In genomic region chr2:101277111-101277510, GRCh38 we compare ENCODE assay signal across 14 cellular contexts. TPM values are rescaled to one million over a fixed set of nuclear protein-coding genes. Genes with fewer than 3 reads are reported as not detected.
A peak's percentile ranks its signal among the peaks of the same experiment; 100 is the strongest.
DNase-seq lines count a peak whose midpoint lies in the region; ATAC-seq, FAIRE-seq and TF ChIP-seq lines count a peak whose summit lies in the region.
"Had no signal": no experiment of that assay in that cellular context is flagged by ENCODE, and none has a peak within 500 bp of the region (broad histone marks: within the 10 kb centered on the region; RNA-seq: fewer than 3 reads in every experiment).

No MANE protein-coding gene starts in this region.

- H3K9ac ChIP-seq in PC-3 (ENCODE audit: low read length), result no peak overlapping the region
- H3K9ac ChIP-seq in endothelial cell of umbilical vein (replicated peaks; ENCODE audit: extremely low read depth, insufficient read depth, low read length), result no peak overlapping the region

- CTCF ChIA-PET in Calu3 (lab: Charles Lee) (interaction anchor here (0.9 to 1.0 kb wide), 3 partner anchors 18 to 555 kb away, joined by 3 to 4 read pairs (median 3); no protein-coding TSS in a partner anchor), PC-3 (lab: Charles Lee) (interaction anchor here (0.5 to 1.0 kb wide), 5 partner anchors 27 to 769 kb away, joined by 3 to 6 read pairs (median 4); no protein-coding TSS in a partner anchor), endothelial cell of umbilical vein (lab: Charles Lee) (interaction anchor here (1.0 to 2.2 kb wide), 6 partner anchors 53 to 142 kb away, joined by 3 to 13 read pairs (median 4); partner anchors contain the start of gene CREG2)
- CTCF ChIA-PET in activated CD8-positive, alpha-beta T cell treated with anti-CD3 and anti-CD28 coated beads, Interleukin-2, amount 10 ng/mL, durations not matched to agents 7 days and 5 days (lab: Charles Lee), result no interaction called here

- peak; percentile 97 for ATAC-seq in PC-3
- ATAC-seq in right lobe of liver, result peak; percentile 35 to 65 (median 62)
- no peak for ATAC-seq in GM19463 (IDR thresholded peaks at IDR 0.05; ENCODE audit: unreplicated experiment)
- ATAC-seq in activated CD8-positive, alpha-beta T cell treated with anti-CD3 and anti-CD28 coated beads, Interleukin-2, amount 10 ng/mL, durations not matched to agents 7 days and 5 days, result no peak
- ATAC-seq in GM21737 (IDR thresholded peaks at IDR 0.05; ENCODE audit: unreplicated experiment), result no peak
- ATAC-seq: activated naive CD4-positive, alpha-beta T cell treated with anti-CD3 and anti-CD28 coated beads, Interleukin-2, amount 50 U/mL, for 72 hours had no signal

- FAIRE-seq in endothelial cell of umbilical vein (lab: Jason Lieb, UNC), result no peak

- H3K36me3 Mint-ChIP-seq in Calu3 (ENCODE audit: insufficient read depth, unreplicated experiment), result peaks cover 24% of the 10 kb centered on the region
- peaks cover 68% of the 10 kb centered on the region for H3K36me3 Mint-ChIP-seq in activated CD8-positive, alpha-beta T cell treated with anti-CD3 and anti-CD28 coated beads, Interleukin-2, amount 10 ng/mL, durations not matched to agents 7 days and 5 days (ENCODE audit: low read depth)

- TF ChIP-seq CTCF in Calu3 (IDR thresholded peaks at IDR 0.05; ENCODE audit: unreplicated experiment) (no peak), PC-3 (conservative IDR thresholded peaks at IDR 0.05; ENCODE audit: low read depth, low read length) (peak; percentile 61), endothelial cell of umbilical vein (IDR thresholded peaks at IDR 0.05; ENCODE audit: extremely low read depth in 1 of 2, insufficient read depth in 1 of 2, low read depth in 1 of 2, low read length in 2 of 2) (no peak), right lobe of liver (IDR thresholded peaks at IDR 0.05) (peak in 2 of 4 donors; percentile 24 to 33), spleen (IDR thresholded peaks at IDR 0.05 in 8 of 11, conservative IDR thresholded peaks at IDR 0.05 in 3 of 11) (no peak)

- H4K20me1 ChIP-seq in PC-3 (ENCODE audit: low read length) (no peaks in the 10 kb centered on the region), endothelial cell of umbilical vein (replicated peaks; ENCODE audit: control insufficient read depth, extremely low read depth, insufficient read depth, low read length) (no peaks in the 10 kb centered on the region)

- no peaks in the 10 kb centered on the region for H3K4me1 Mint-ChIP-seq in Calu3 (ENCODE audit: low read depth, unreplicated experiment)
- peaks cover 29% of the 10 kb centered on the region for H3K4me1 Mint-ChIP-seq in activated CD8-positive, alpha-beta T cell treated with anti-CD3 and anti-CD28 coated beads, Interleukin-2, amount 10 ng/mL, durations not matched to agents 7 days and 5 days (ENCODE audit: low read depth)

- H3K4me2 ChIP-seq in PC-3 (ENCODE audit: low read length) (0 out of 2 replicates have a peak overlapping the region, but pooled peaks have one; percentile 10), endothelial cell of umbilical vein (ENCODE audit: insufficient read depth, low read length) (no peak overlapping the region)

- no peaks in the 10 kb centered on the region for H3K9me3 Mint-ChIP-seq in Calu3 (ENCODE audit: low read depth, unreplicated experiment)
- H3K9me3 Mint-ChIP-seq in activated CD8-positive, alpha-beta T cell treated with anti-CD3 and anti-CD28 coated beads, Interleukin-2, amount 10 ng/mL, durations not matched to agents 7 days and 5 days (ENCODE audit: insufficient read depth), result no peaks in the 10 kb centered on the region
- H3K9me3 Mint-ChIP-seq: activated naive CD4-positive, alpha-beta T cell treated with anti-CD3 and anti-CD28 coated beads, Interleukin-2, amount 50 U/mL, for 72 hours; dendritic cell treated with granulocyte-macrophage colony-stimulating factor and Interleukin-4, amounts not matched to agents 40 ng/mL and 50 ng/mL, for 4 days had no signal

- 77% methylated on average over 5 of the region's 7 CpGs for WGBS in right lobe of liver (ENCODE audit: insufficient coverage, low coverage, low lambda C conversion rate, missing lambda C conversion rate)
- 91 to 96% (median 96%) methylated on average over 7 of the region's 7 CpGs for WGBS in spleen, 5 donors

- no peaks in the 10 kb centered on the region for H3K9me2 ChIP-seq in PC-3 (replicated peaks; ENCODE audit: low read length)

- H3F3A ChIP-seq in PC-3 (ENCODE audit: low read length, unreplicated experiment), result no peaks in the 10 kb centered on the region

- H3K4me3 ChIP-seq in PC-3 (ENCODE audit: low read length) (no peak overlapping the region), endothelial cell of umbilical vein (replicated peaks in 1 of 3; ENCODE audit: insufficient read depth in 1 of 3, low read depth in 1 of 3, low read length in 3 of 3) (no peak overlapping the region), right lobe of liver (no peak overlapping the region), spleen (no peak overlapping the region)
- H3K4me3 ChIP-seq: MG63 had no signal

- dilution Hi-C loops in endothelial cell of umbilical vein (cut with MboI; ENCODE audit: extremely low pct_ligation_motif_present, low sequenced_read_pairs), result no loop called here

- TF ChIP-seq POLR2A in endothelial cell of umbilical vein (IDR thresholded peaks at IDR 0.05; ENCODE audit: low read depth, low read length) (no peak), right lobe of liver (IDR thresholded peaks at IDR 0.05) (no peak), spleen (IDR thresholded peaks at IDR 0.05) (no peak)

- H3K79me2 ChIP-seq in PC-3 (ENCODE audit: low read length), result peaks cover 9% of the 10 kb centered on the region
- peaks cover 15% of the 10 kb centered on the region for H3K79me2 ChIP-seq in endothelial cell of umbilical vein (ENCODE audit: control insufficient read depth, insufficient read depth, low read length)

- H3K9me3 ChIP-seq in PC-3 (ENCODE audit: low read length), result no peaks in the 10 kb centered on the region
- no peaks in the 10 kb centered on the region for H3K9me3 ChIP-seq in endothelial cell of umbilical vein (replicated peaks; ENCODE audit: control insufficient read depth, insufficient read depth, low read length)
- no peaks in the 10 kb centered on the region for H3K9me3 ChIP-seq in right lobe of liver
- H3K9me3 ChIP-seq in spleen, result no peaks in the 10 kb centered on the region
- H3K9me3 ChIP-seq: MG63 had no signal

- no peaks in the 10 kb centered on the region for H3K9me1 ChIP-seq in endothelial cell of umbilical vein (replicated peaks; ENCODE audit: control insufficient read depth, extremely low read depth, insufficient read depth, low read length)

- no peaks in the 10 kb centered on the region for H3K27me3 ChIP-seq in PC-3 (ENCODE audit: low read length)
- no peaks in the 10 kb centered on the region for H3K27me3 ChIP-seq in endothelial cell of umbilical vein (ENCODE audit: control insufficient read depth in 2 of 2, insufficient read depth in 2 of 2, low read length in 2 of 2)
- no peaks in the 10 kb centered on the region for H3K27me3 ChIP-seq in right lobe of liver
- no peaks in the 10 kb centered on the region for H3K27me3 ChIP-seq in spleen (replicated peaks in 1 of 7)
- H3K27me3 ChIP-seq: MG63 had no signal

- H3K27ac ChIP-seq in PC-3 (ENCODE audit: low read length), result no peak overlapping the region
- no peak overlapping the region for H3K27ac ChIP-seq in endothelial cell of umbilical vein (ENCODE audit: insufficient read depth, low read depth, low read length)
- H3K27ac ChIP-seq in right lobe of liver, result no peak overlapping the region
- H3K27ac ChIP-seq in spleen, result no peak overlapping the region

- POLR2A ChIA-PET in PC-3 (lab: Charles Lee; ENCODE audit: unreplicated experiment), result interaction anchor here (0.7 kb wide), 1 partner anchor 19 kb away, joined by 7 read pairs; no protein-coding TSS in a partner anchor
- POLR2A ChIA-PET in endothelial cell of umbilical vein (lab: Charles Lee), result no interaction called here
- POLR2A ChIA-PET in activated CD8-positive, alpha-beta T cell treated with anti-CD3 and anti-CD28 coated beads, Interleukin-2, amount 10 ng/mL, durations not matched to agents 7 days and 5 days (lab: Charles Lee), result interaction anchor here (1.1 kb wide), 1 partner anchor 9 kb away, joined by 6 read pairs; no protein-coding TSS in a partner anchor

- H3K36me3 ChIP-seq in PC-3 (ENCODE audit: low read depth, low read length) (peaks cover 61% of the 10 kb centered on the region), endothelial cell of umbilical vein (ENCODE audit: control insufficient read depth in 2 of 2, extremely low read depth in 1 of 2, insufficient read depth in 2 of 2, low read length in 2 of 2) (peaks cover 18 to 31% of the 10 kb centered on the region in 2 experiments), right lobe of liver (peaks cover 0 to 42% (median 24%) of the 10 kb centered on the region in 4 donors), spleen (peaks cover 0 to 100% (median 84%) of the 10 kb centered on the region in 6 donors)

- DNase-seq in Calu3, result peak; percentile 26
- peak; percentile 90 for DNase-seq in PC-3
- peak; percentile 15 for DNase-seq in endothelial cell of umbilical vein (ENCODE audit: low read depth, low spot score)
- DNase-seq in right lobe of liver, result no peak
- no peak for DNase-seq in activated CD8-positive, alpha-beta T cell treated with anti-CD3 and anti-CD28 coated beads, Interleukin-2, amount 10 ng/mL, durations not matched to agents 7 days and 5 days
- no peak for DNase-seq in spleen
- DNase-seq: AML-193, MG63, NCI-H446, RPMI8226 had no signal

- H3K27me3 Mint-ChIP-seq in Calu3 (ENCODE audit: unreplicated experiment), result no peaks in the 10 kb centered on the region
- H3K27me3 Mint-ChIP-seq in activated CD8-positive, alpha-beta T cell treated with anti-CD3 and anti-CD28 coated beads, Interleukin-2, amount 10 ng/mL, durations not matched to agents 7 days and 5 days (ENCODE audit: low read depth), result no peaks in the 10 kb centered on the region
- H3K27me3 Mint-ChIP-seq: dendritic cell treated with granulocyte-macrophage colony-stimulating factor and Interleukin-4, amounts not matched to agents 40 ng/mL and 50 ng/mL, for 4 days had no signal

- peaks cover 8% of the 10 kb centered on the region; the same call in 1 of the 2 replicates for H3K4me1 ChIP-seq in PC-3 (ENCODE audit: insufficient read depth, low read length)
- H3K4me1 ChIP-seq in endothelial cell of umbilical vein (ENCODE audit: control insufficient read depth, extremely low read depth, insufficient read depth, low read length), result peaks cover 3% of the 10 kb centered on the region
- peaks cover 0 to 16% (median 3%) of the 10 kb centered on the region in 4 donors for H3K4me1 ChIP-seq in right lobe of liver
- peaks cover 0 to 32% (median under 1%) of the 10 kb centered on the region in 6 donors for H3K4me1 ChIP-seq in spleen

- BruUV-seq in Calu3 (replicated peaks; lab: Mats Ljungman, UMichigan), result no TSS peak
- BruUV-seq in PC-3 (replicated peaks; lab: Mats Ljungman, UMichigan), result no TSS peak
- BruUV-seq in endothelial cell of umbilical vein (replicated peaks; lab: Mats Ljungman, UMichigan), result no TSS peak

- intact Hi-C loops in Calu3 (cut with micrococcal nuclease; ENCODE audit: unreplicated experiment), result loop anchor here (10.0 kb wide), 1 partner anchor 108 kb away; the partner anchor contains the start of gene CREG2
- intact Hi-C loops in PC-3 (cut with micrococcal nuclease), result loop anchor here (5.0 to 10.0 kb wide), 2 partner anchors 50 to 108 kb away; partner anchors contain the start of gene CREG2
- intact Hi-C loops in endothelial cell of umbilical vein (cut with micrococcal nuclease), result no loop called here
- intact Hi-C loops in right lobe of liver (cut with DNase I), result no loop called here
- intact Hi-C loops in spleen (cut with DNase I; ENCODE audit: low total_unique reads), result no loop called here

- H2AFZ ChIP-seq in PC-3 (ENCODE audit: low read length) (no peak overlapping the region), endothelial cell of umbilical vein (ENCODE audit: low read depth, low read length) (no peak overlapping the region)

- no peak overlapping the region for H3K4me3 Mint-ChIP-seq in Calu3 (ENCODE audit: low read depth, unreplicated experiment)
- H3K4me3 Mint-ChIP-seq in activated CD8-positive, alpha-beta T cell treated with anti-CD3 and anti-CD28 coated beads, Interleukin-2, amount 10 ng/mL, durations not matched to agents 7 days and 5 days, result no peak overlapping the region
- H3K4me3 Mint-ChIP-seq: dendritic cell treated with granulocyte-macrophage colony-stimulating factor and Interleukin-4, amounts not matched to agents 40 ng/mL and 50 ng/mL, for 4 days had no signal

- H3K27ac Mint-ChIP-seq in Calu3 (ENCODE audit: unreplicated experiment), result no peak overlapping the region
- no peak overlapping the region for H3K27ac Mint-ChIP-seq in activated CD8-positive, alpha-beta T cell treated with anti-CD3 and anti-CD28 coated beads, Interleukin-2, amount 10 ng/mL, durations not matched to agents 7 days and 5 days
- H3K27ac Mint-ChIP-seq: activated naive CD4-positive, alpha-beta T cell treated with anti-CD3 and anti-CD28 coated beads, Interleukin-2, amount 50 U/mL, for 72 hours; dendritic cell treated with granulocyte-macrophage colony-stimulating factor and Interleukin-4, amounts not matched to agents 40 ng/mL and 50 ng/mL, for 4 days had no signal

RNA-seq across cellular contexts. Expression of gene CNOT11, which starts 24.4 kb away (rescaled TPM):
- 67.7 and 74.5 TPM in 2 replicates for total RNA-seq in Calu3 (2022)
- 44.9 and 48.5 TPM in 2 replicates for total RNA-seq in PC-3 (2014; rRNA removed)
- 44.3 and 47.7 TPM in 2 replicates for total RNA-seq in endothelial cell of umbilical vein
- 34.6 and 40.5 TPM in 2 replicates for polyA plus RNA-seq in endothelial cell of umbilical vein
- 56.4 and 57.3 TPM in 2 replicates for polyA plus RNA-seq in endothelial cell of umbilical vein (2011; cell fraction: cytosol; rRNA removed)
- polyA plus RNA-seq in endothelial cell of umbilical vein (2011; cell fraction: nucleus; rRNA removed), result 83.5 and 83.9 TPM in 2 replicates
- 38.0 and 47.8 TPM in 2 replicates for polyA plus RNA-seq in endothelial cell of umbilical vein (2012)
- 54.1 and 55.4 TPM in 2 replicates for polyA minus RNA-seq in endothelial cell of umbilical vein
- polyA minus RNA-seq in endothelial cell of umbilical vein (2011; cell fraction: cytosol; rRNA and poly(A)+ RNA removed), result 30.9 TPM
- 18.5 and 32.4 TPM in 2 replicates for polyA minus RNA-seq in endothelial cell of umbilical vein (2011; cell fraction: nucleus; rRNA and poly(A)+ RNA removed)
- total RNA-seq in right lobe of liver, result 10 to 100 TPM; 17.0 to 28.5 (median 21.5) TPM
- 10 to 100 TPM; 64.4 to 64.7 TPM for total RNA-seq in activated CD8-positive, alpha-beta T cell treated with anti-CD3 and anti-CD28 coated beads, Interleukin-2, amount 10 ng/mL, durations not matched to agents 7 days and 5 days
- total RNA-seq in spleen, result 10 to 100 TPM; 29.8 to 36.4 (median 34.1) TPM
- polyA plus RNA-seq in spleen, result 10 to 100 TPM; 17.9 to 22.7 (median 20.1) TPM

RNA-seq across cellular contexts. Expression of gene RNF149, which starts 31.4 kb away (rescaled TPM):
- total RNA-seq in Calu3 (2022) (69.0 and 79.8 TPM in 2 replicates), PC-3 (2014; rRNA removed) (47.3 and 68.0 TPM in 2 replicates), endothelial cell of umbilical vein (57.6 and 66.6 TPM in 2 replicates), right lobe of liver (10 to 100 TPM; 20.3 to 45.4 (median 32.2) TPM), spleen (100 to 1,000 TPM; 141 to 398 (median 234) TPM)
- polyA plus RNA-seq in endothelial cell of umbilical vein (28.1 and 31.3 TPM in 2 replicates), spleen (10 to 100 TPM; 31.8 to 64.1 (median 54.2) TPM)
- polyA plus RNA-seq in endothelial cell of umbilical vein (2011; cell fraction: cytosol; rRNA removed), result 21.3 and 21.8 TPM in 2 replicates
- 60.8 and 88.5 TPM in 2 replicates for polyA plus RNA-seq in endothelial cell of umbilical vein (2011; cell fraction: nucleus; rRNA removed)
- 54.0 and 89.3 TPM in 2 replicates for polyA plus RNA-seq in endothelial cell of umbilical vein (2012)
- polyA minus RNA-seq in endothelial cell of umbilical vein, result 36.7 and 51.1 TPM in 2 replicates
- 26.3 TPM for polyA minus RNA-seq in endothelial cell of umbilical vein (2011; cell fraction: cytosol; rRNA and poly(A)+ RNA removed)
- polyA minus RNA-seq in endothelial cell of umbilical vein (2011; cell fraction: nucleus; rRNA and poly(A)+ RNA removed), result 62.8 and 73.1 TPM in 2 replicates
- total RNA-seq in activated CD8-positive, alpha-beta T cell treated with anti-CD3 and anti-CD28 coated beads, Interleukin-2, amount 10 ng/mL, durations not matched to agents 7 days and 5 days, result 10 to 100 TPM; 64.2 to 71.5 TPM

Comparison
In these comparisons a context has a peak if more than half of its experiments do, and no peak if none do; other contexts are left out.
1. DNase-seq: peak in Calu3 (single experiment), PC-3 (single experiment) and endothelial cell of umbilical vein (single experiment); none in right lobe of liver (0 of 3), activated CD8-positive, alpha-beta T cell treated with anti-CD3 and anti-CD28 coated beads, Interleukin-2, amount 10 ng/mL, durations not matched to agents 7 days and 5 days (single experiment) and spleen (single experiment).
2. ATAC-seq: peak in PC-3 (single experiment) and right lobe of liver (4 of 4); none in GM19463 (single experiment), activated CD8-positive, alpha-beta T cell treated with anti-CD3 and anti-CD28 coated beads, Interleukin-2, amount 10 ng/mL, durations not matched to agents 7 days and 5 days (single experiment) and GM21737 (single experiment).
3. intact Hi-C loops: an anchor here in Calu3 (10.0 kb wide) and PC-3 (5.0 to 10.0 kb wide); none called in endothelial cell of umbilical vein, right lobe of liver and spleen.